Comparison of ENCODE assay signal across 5 cellular contexts in genomic region chr6:73054958-73055357, GRCh38.
"Had no signal": no experiment of that assay in that cellular context is flagged by ENCODE, and none has a peak within 500 bp of the region (broad histone marks: within the 10 kb centered on the region; RNA-seq: fewer than 3 reads in every experiment).

No MANE protein-coding gene starts in this region.

- H3K4me3 ChIP-seq: K562 had no signal

- H3K27ac ChIP-seq: HL-60 had no signal

- FAIRE-seq: HepG2, HTR-8/SVneo, K562 had no signal

- DNase-seq: IMR-90 had no signal
